8 cellular contexts compared by ENCODE assay signal in the genomic region with DNA sequence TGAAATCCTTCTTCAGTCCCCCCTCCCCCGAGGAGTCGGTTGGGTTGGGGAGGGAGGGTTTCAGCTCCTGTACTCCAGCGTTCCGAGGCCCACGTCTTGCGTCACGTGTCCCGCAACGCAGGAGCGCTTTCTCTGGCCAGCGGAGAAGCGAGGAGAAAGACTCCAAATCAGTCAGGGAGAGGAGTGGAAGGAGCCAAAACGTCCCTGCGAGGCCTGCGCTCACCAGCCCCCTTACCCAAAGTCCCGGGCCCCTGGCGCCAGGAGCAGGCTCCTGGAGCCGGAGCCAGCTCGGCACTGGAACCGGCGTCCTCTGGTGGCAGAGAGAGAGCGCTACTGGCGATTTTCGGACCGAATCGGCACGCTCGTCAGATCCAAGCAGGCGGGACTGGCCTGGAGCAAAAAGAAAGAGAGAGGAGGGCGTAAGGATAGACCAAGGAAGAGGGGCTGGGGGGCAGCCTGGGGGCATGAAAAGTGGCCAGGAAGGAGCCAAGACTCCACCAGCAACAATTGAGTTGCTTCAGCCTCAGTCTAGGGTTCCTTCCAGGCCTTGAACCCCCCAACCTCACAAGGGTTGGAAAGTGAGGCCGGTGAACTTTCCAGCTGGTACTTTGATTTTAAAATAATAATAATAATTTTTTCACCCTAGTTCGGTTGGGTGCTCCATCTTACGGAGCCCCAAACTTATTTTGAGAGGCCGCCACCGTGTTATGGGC. TPM values are rescaled to one million over a fixed set of nuclear protein-coding genes. Genes with fewer than 3 reads are reported as not detected.
A peak's percentile ranks its signal among the peaks of the same experiment; 100 is the strongest.
DNase-seq lines count a peak whose midpoint lies in the region; ATAC-seq and TF ChIP-seq lines count a peak whose summit lies in the region.

A gene (plus strand): TSS at position 158 of the 713 bp plus-strand sequence.

- H3K9ac ChIP-seq in muscle layer of colon (ENCODE audit: low read length) = no peak within 1 kb of the TSS

- H3K4me1 ChIP-seq in esophagus squamous epithelium (peaks cover 0 to 52% (median 16%) of the 10 kb centered on the region in 3 donors), muscle layer of colon (ENCODE audit: insufficient read depth, low read length) (peaks cover 5% of the 10 kb centered on the region)

- no peak for TF ChIP-seq POLR2A in esophagus squamous epithelium (IDR thresholded peaks at IDR 0.05)

- 26 to 86% methylated on average over 5 to 16 of the region's 35 CpGs for WGBS in esophagus squamous epithelium, 2 donors

- H3K4me3 ChIP-seq in LNCaP clone FGC (ENCODE audit: low read depth, low read length) = peak within 1 kb of the TSS; percentile 51
- peak within 1 kb of the TSS; percentile 11 to 64 (median 50) for H3K4me3 ChIP-seq in esophagus squamous epithelium
- peak within 1 kb of the TSS; percentile 39 to 63 for H3K4me3 ChIP-seq in muscle layer of colon (ENCODE audit: low read depth in 1 of 2, low read length in 2 of 2)

- H3K27me3 ChIP-seq in esophagus squamous epithelium (peaks cover 0 to 99% (median 1%) of the 10 kb centered on the region in 4 donors), muscle layer of colon (ENCODE audit: control insufficient read depth in 1 of 2, insufficient read depth in 2 of 2, low read length in 2 of 2) (peaks cover 6 to 54% of the 10 kb centered on the region in 2 donors)

- intact Hi-C loops in esophagus squamous epithelium (cut with DNase I) = no loop called here

- no peak for ATAC-seq in HG02759 (IDR thresholded peaks at IDR 0.05; ENCODE audit: unreplicated experiment)

- TF ChIP-seq CTCF in LNCaP clone FGC (IDR thresholded peaks at IDR 0.05; ENCODE audit: control insufficient read depth, extremely low read depth, insufficient read depth) = peak; percentile 74
- peak in 5 of 6 experiments; percentile 42 to 67 (median 50) for TF ChIP-seq CTCF in esophagus squamous epithelium (IDR thresholded peaks at IDR 0.05)

- no peak within 1 kb of the TSS for H3K27ac ChIP-seq in esophagus squamous epithelium
- no peak within 1 kb of the TSS for H3K27ac ChIP-seq in muscle layer of colon (ENCODE audit: low read depth, low read length)

- DNase-seq in COLO668 (lab: John Stamatoyannopoulos, UW; ENCODE audit: unreplicated experiment) = peak; percentile 17
- DNase-seq in LNCaP clone FGC (ENCODE audit: low read depth) = no peak
- peak; percentile 57 for DNase-seq in activated T-cell treated with anti-CD3 and anti-CD28 coated beads for 48 hours (ENCODE audit: low read depth)
- no peak for DNase-seq in esophagus squamous epithelium (lab: John Stamatoyannopoulos, UW)
- DNase-seq in stromal cell of bone marrow (ENCODE audit: low read depth) = peak; percentile 27
- no peak for DNase-seq in NCI-H2107 (lab: John Stamatoyannopoulos, UW)

- H3K36me3 ChIP-seq in esophagus squamous epithelium = no peaks in the 10 kb centered on the region
- no peaks in the 10 kb centered on the region for H3K36me3 ChIP-seq in muscle layer of colon (ENCODE audit: insufficient read depth, low read length)

- H3K9me3 ChIP-seq in esophagus squamous epithelium = no peaks in the 10 kb centered on the region
- H3K9me3 ChIP-seq in muscle layer of colon (ENCODE audit: low read length) = no peaks in the 10 kb centered on the region

RNA-seq across cellular contexts. Expression of the gene that starts here (rescaled TPM):
- total RNA-seq in esophagus squamous epithelium = 100 to 1,000 TPM; 334 to 513 (median 458) TPM

Comparison
In these comparisons a context has a peak if more than half of its experiments do, and no peak if none do; other contexts are left out.
1. DNase-seq: peak in COLO668 (single experiment), activated T-cell treated with anti-CD3 and anti-CD28 coated beads for 48 hours (single experiment) and stromal cell of bone marrow (single experiment); none in LNCaP clone FGC (single experiment), esophagus squamous epithelium (single experiment) and NCI-H2107 (single experiment).
2. Peak in every context shown above with its lines, with median percentiles within 50 percentile points of each other: H3K4me3 ChIP-seq.